ENCODE assay signal across 8 cellular contexts in genomic region chr22:43826142-43827093, GRCh38. TPM values are rescaled to one million over a fixed set of nuclear protein-coding genes. Genes with fewer than 3 reads are reported as not detected.
DNase-seq lines count a peak whose midpoint lies in the region; ATAC-seq and TF ChIP-seq lines count a peak whose summit lies in the region.

No MANE protein-coding gene starts in this region.

- no peak overlapping the region for H3K27ac ChIP-seq in 22Rv1

- ATAC-seq in GM18498 (IDR thresholded peaks at IDR 0.05; ENCODE audit: unreplicated experiment) (no peak), HG02938 (IDR thresholded peaks at IDR 0.05; ENCODE audit: unreplicated experiment) (no peak)

- TF ChIP-seq CTCF in 22Rv1 (IDR thresholded peaks at IDR 0.05) = peak; percentile 85
- peak; percentile 20; the same call in 1 of the 2 replicates for TF ChIP-seq CTCF in GM12875 (IDR thresholded peaks at IDR 0.05; ENCODE audit: borderline replicate concordance, insufficient read depth, low read depth, low read length)

- DNase-seq in SK-MEL-5 (ENCODE audit: low read depth, low spot score) (peak; percentile 42), islet precursor cell (peak; percentile 83), NCI-H2107 treated with DMSO at 0.1 percent for 48 hours (lab: John Stamatoyannopoulos, UW; ENCODE audit: unreplicated experiment) (no peak), T1000 (lab: John Stamatoyannopoulos, UW) (no peak)

- in situ Hi-C loops in SK-MEL-5 (cut with HindIII; ENCODE audit: low pct_unique_long_range_greater_than_20kb, low sequenced_read_pairs) = no loop called here

- H3K4me3 ChIP-seq in GM12875 (ENCODE audit: low read depth, low read length) = no peak overlapping the region

RNA-seq across cellular contexts. Expression of gene EFCAB6, which starts 14.3 kb away (rescaled TPM):
- total RNA-seq in SK-MEL-5 (2014; rRNA removed; shearing (Covaris generic)) = 0.29 and 0.55 TPM in 2 replicates
- 0.23 and 1.3 TPM in 2 replicates for polyA plus RNA-seq in SK-MEL-5 (2015; cell fraction: cytosol; rRNA removed)
- 1.3 TPM in 1 of 2 replicates, not detected in the other for polyA plus RNA-seq in SK-MEL-5 (2015; cell fraction: nucleus; rRNA removed)

RNA-seq across cellular contexts. Expression of gene SULT4A1, which starts 35.9 kb away (rescaled TPM):
- 1.8 and 2.0 TPM in 2 replicates for total RNA-seq in SK-MEL-5 (2014; rRNA removed; shearing (Covaris generic))
- 3.5 and 4.1 TPM in 2 replicates for polyA plus RNA-seq in SK-MEL-5 (2015; cell fraction: cytosol; rRNA removed)
- 43.0 and 59.2 TPM in 2 replicates for polyA plus RNA-seq in SK-MEL-5 (2015; cell fraction: nucleus; rRNA removed)

Comparison
In these comparisons a context has a peak if more than half of its experiments do, and no peak if none do; other contexts are left out.
1. DNase-seq: peak in SK-MEL-5 (single experiment) and islet precursor cell (single experiment); none in NCI-H2107 treated with DMSO at 0.1 percent for 48 hours (single experiment) and T1000 (single experiment).